1 cellular context compared by ENCODE assay signal in the genomic region with DNA sequence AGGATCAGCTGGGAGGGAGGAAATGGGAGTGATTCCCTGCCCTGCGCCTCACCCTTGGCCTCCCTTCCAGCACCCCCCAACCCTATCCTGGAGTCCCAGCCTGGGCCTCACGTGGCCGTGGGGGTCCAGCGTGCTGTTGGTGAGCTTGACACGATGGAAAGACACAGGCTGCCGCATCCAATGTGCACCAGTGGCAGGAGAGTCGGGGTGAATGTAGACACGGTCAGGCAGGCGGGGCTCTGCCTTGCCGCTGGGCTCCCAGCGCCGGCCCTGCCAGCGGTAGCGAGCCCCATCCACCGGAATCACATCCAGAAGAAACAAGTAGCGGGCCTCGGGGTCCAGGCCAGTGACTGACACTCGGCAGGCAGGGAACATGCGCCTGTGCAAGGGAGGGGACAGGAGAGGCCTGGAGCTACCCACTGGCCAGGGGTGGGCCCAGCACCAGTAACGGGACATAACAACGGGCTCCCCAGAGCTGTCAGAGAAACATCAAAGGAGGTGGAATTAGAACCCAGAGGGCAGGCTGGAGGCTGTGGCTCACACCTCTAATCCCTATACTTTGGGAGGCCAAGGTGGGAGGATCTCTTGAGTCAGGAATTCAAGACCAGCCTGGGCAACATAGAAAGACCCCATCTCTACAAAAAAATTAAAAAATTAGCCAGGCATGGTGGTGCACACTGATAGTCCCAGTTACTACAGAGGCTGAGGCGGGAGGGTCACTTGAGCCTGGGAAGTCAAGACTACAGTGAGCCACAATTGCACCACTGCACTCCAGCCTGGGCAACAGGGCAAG.
TF ChIP-seq lines count a peak whose summit lies in the region.

No MANE protein-coding gene starts in this region.

TF ChIP-seq in HepG2, 621 proteins besides CTCF, POLR2A, EP300 and RAD21 (continued from another document and continues in another):
- TF ChIP-seq, protein P1, sequence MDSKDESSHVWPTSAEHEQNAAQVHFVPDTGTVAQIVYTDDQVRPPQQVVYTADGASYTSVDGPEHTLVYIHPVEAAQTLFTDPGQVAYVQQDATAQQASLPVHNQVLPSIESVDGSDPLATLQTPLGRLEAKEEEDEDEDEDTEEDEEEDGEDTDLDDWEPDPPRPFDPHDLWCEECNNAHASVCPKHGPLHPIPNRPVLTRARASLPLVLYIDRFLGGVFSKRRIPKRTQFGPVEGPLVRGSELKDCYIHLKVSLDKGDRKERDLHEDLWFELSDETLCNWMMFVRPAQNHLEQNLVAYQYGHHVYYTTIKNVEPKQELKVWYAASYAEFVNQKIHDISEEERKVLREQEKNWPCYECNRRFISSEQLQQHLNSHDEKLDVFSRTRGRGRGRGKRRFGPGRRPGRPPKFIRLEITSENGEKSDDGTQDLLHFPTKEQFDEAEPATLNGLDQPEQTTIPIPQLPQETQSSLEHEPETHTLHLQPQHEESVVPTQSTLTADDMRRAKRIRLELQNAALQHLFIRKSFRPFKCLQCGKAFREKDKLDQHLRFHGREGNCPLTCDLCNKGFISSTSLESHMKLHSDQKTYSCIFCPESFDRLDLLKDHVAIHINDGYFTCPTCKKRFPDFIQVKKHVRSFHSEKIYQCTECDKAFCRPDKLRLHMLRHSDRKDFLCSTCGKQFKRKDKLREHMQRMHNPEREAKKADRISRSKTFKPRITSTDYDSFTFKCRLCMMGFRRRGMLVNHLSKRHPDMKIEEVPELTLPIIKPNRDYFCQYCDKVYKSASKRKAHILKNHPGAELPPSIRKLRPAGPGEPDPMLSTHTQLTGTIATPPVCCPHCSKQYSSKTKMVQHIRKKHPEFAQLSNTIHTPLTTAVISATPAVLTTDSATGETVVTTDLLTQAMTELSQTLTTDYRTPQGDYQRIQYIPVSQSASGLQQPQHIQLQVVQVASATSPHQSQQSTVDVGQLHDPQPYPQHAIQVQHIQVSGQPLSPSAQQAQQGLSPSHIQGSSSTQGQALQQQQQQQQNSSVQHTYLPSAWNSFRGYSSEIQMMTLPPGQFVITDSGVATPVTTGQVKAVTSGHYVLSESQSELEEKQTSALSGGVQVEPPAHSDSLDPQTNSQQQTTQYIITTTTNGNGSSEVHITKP (CRISPR knock-in tag; IDR thresholded peaks at IDR 0.05; ENCODE audit: low read depth) = no peak
- no peak for TF ChIP-seq RELA (CRISPR knock-in tag; IDR thresholded peaks at IDR 0.05)
- TF ChIP-seq, protein P2, sequence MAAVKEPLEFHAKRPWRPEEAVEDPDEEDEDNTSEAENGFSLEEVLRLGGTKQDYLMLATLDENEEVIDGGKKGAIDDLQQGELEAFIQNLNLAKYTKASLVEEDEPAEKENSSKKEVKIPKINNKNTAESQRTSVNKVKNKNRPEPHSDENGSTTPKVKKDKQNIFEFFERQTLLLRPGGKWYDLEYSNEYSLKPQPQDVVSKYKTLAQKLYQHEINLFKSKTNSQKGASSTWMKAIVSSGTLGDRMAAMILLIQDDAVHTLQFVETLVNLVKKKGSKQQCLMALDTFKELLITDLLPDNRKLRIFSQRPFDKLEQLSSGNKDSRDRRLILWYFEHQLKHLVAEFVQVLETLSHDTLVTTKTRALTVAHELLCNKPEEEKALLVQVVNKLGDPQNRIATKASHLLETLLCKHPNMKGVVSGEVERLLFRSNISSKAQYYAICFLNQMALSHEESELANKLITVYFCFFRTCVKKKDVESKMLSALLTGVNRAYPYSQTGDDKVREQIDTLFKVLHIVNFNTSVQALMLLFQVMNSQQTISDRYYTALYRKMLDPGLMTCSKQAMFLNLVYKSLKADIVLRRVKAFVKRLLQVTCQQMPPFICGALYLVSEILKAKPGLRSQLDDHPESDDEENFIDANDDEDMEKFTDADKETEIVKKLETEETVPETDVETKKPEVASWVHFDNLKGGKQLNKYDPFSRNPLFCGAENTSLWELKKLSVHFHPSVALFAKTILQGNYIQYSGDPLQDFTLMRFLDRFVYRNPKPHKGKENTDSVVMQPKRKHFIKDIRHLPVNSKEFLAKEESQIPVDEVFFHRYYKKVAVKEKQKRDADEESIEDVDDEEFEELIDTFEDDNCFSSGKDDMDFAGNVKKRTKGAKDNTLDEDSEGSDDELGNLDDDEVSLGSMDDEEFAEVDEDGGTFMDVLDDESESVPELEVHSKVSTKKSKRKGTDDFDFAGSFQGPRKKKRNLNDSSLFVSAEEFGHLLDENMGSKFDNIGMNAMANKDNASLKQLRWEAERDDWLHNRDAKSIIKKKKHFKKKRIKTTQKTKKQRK (IDR thresholded peaks at IDR 0.05; ENCODE audit: low read length) = no peak
- peak; percentile 91 for TF ChIP-seq ZSCAN29 (CRISPR knock-in tag; conservative IDR thresholded peaks at IDR 0.05)
- TF ChIP-seq, protein P3, sequence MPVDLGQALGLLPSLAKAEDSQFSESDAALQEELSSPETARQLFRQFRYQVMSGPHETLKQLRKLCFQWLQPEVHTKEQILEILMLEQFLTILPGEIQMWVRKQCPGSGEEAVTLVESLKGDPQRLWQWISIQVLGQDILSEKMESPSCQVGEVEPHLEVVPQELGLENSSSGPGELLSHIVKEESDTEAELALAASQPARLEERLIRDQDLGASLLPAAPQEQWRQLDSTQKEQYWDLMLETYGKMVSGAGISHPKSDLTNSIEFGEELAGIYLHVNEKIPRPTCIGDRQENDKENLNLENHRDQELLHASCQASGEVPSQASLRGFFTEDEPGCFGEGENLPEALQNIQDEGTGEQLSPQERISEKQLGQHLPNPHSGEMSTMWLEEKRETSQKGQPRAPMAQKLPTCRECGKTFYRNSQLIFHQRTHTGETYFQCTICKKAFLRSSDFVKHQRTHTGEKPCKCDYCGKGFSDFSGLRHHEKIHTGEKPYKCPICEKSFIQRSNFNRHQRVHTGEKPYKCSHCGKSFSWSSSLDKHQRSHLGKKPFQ (CRISPR knock-in tag; IDR thresholded peaks at IDR 0.05; ENCODE audit: insufficient replicate concordance) = no peak
- TF ChIP-seq, protein P4, sequence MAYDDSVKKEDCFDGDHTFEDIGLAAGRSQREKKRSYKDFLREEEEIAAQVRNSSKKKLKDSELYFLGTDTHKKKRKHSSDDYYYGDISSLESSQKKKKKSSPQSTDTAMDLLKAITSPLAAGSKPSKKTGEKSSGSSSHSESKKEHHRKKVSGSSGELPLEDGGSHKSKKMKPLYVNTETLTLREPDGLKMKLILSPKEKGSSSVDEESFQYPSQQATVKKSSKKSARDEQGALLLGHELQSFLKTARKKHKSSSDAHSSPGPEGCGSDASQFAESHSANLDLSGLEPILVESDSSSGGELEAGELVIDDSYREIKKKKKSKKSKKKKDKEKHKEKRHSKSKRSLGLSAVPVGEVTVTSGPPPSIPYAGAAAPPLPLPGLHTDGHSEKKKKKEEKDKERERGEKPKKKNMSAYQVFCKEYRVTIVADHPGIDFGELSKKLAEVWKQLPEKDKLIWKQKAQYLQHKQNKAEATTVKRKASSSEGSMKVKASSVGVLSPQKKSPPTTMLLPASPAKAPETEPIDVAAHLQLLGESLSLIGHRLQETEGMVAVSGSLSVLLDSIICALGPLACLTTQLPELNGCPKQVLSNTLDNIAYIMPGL (CRISPR knock-in tag; IDR thresholded peaks at IDR 0.05; ENCODE audit: borderline replicate concordance in 1 of 2, low read depth in 1 of 2) = no peak
- no peak for TF ChIP-seq NPAS2 (CRISPR knock-in tag; IDR thresholded peaks at IDR 0.05; ENCODE audit: borderline replicate concordance)
- no peak for TF ChIP-seq ZNF17 (CRISPR knock-in tag; IDR thresholded peaks at IDR 0.05)
- no peak for TF ChIP-seq GPN1 (CRISPR knock-in tag; IDR thresholded peaks at IDR 0.05; ENCODE audit: borderline replicate concordance)
- TF ChIP-seq SUZ12 (IDR thresholded peaks at IDR 0.05; ENCODE audit: low read depth, low read length) = no peak
- TF ChIP-seq NAIF1 (CRISPR knock-in tag; IDR thresholded peaks at IDR 0.05; ENCODE audit: borderline replicate concordance) = no peak; the same call in 1 of the 2 replicates
- TF ChIP-seq, protein P5, sequence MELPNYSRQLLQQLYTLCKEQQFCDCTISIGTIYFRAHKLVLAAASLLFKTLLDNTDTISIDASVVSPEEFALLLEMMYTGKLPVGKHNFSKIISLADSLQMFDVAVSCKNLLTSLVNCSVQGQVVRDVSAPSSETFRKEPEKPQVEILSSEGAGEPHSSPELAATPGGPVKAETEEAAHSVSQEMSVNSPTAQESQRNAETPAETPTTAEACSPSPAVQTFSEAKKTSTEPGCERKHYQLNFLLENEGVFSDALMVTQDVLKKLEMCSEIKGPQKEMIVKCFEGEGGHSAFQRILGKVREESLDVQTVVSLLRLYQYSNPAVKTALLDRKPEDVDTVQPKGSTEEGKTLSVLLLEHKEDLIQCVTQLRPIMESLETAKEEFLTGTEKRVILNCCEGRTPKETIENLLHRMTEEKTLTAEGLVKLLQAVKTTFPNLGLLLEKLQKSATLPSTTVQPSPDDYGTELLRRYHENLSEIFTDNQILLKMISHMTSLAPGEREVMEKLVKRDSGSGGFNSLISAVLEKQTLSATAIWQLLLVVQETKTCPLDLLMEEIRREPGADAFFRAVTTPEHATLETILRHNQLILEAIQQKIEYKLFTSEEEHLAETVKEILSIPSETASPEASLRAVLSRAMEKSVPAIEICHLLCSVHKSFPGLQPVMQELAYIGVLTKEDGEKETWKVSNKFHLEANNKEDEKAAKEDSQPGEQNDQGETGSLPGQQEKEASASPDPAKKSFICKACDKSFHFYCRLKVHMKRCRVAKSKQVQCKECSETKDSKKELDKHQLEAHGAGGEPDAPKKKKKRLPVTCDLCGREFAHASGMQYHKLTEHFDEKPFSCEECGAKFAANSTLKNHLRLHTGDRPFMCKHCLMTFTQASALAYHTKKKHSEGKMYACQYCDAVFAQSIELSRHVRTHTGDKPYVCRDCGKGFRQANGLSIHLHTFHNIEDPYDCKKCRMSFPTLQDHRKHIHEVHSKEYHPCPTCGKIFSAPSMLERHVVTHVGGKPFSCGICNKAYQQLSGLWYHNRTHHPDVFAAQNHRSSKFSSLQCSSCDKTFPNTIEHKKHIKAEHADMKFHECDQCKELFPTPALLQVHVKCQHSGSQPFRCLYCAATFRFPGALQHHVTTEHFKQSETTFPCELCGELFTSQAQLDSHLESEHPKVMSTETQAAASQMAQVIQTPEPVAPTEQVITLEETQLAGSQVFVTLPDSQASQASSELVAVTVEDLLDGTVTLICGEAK (IDR thresholded peaks at IDR 0.05) = no peak
- TF ChIP-seq, protein P5 (CRISPR knock-in tag; IDR thresholded peaks at IDR 0.05) = peak; percentile 40; the same call in 1 of the 2 replicates
- TF ChIP-seq, protein P6, sequence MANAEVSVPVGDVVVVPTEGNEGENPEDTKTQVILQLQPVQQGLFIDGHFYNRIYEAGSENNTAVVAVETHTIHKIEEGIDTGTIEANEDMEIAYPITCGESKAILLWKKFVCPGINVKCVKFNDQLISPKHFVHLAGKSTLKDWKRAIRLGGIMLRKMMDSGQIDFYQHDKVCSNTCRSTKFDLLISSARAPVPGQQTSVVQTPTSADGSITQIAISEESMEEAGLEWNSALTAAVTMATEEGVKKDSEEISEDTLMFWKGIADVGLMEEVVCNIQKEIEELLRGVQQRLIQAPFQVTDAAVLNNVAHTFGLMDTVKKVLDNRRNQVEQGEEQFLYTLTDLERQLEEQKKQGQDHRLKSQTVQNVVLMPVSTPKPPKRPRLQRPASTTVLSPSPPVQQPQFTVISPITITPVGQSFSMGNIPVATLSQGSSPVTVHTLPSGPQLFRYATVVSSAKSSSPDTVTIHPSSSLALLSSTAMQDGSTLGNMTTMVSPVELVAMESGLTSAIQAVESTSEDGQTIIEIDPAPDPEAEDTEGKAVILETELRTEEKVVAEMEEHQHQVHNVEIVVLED (CRISPR knock-in tag; IDR thresholded peaks at IDR 0.05; ENCODE audit: borderline replicate concordance) = no peak
- TF ChIP-seq, protein P7, sequence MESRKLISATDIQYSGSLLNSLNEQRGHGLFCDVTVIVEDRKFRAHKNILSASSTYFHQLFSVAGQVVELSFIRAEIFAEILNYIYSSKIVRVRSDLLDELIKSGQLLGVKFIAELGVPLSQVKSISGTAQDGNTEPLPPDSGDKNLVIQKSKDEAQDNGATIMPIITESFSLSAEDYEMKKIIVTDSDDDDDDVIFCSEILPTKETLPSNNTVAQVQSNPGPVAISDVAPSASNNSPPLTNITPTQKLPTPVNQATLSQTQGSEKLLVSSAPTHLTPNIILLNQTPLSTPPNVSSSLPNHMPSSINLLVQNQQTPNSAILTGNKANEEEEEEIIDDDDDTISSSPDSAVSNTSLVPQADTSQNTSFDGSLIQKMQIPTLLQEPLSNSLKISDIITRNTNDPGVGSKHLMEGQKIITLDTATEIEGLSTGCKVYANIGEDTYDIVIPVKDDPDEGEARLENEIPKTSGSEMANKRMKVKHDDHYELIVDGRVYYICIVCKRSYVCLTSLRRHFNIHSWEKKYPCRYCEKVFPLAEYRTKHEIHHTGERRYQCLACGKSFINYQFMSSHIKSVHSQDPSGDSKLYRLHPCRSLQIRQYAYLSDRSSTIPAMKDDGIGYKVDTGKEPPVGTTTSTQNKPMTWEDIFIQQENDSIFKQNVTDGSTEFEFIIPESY (CRISPR knock-in tag; IDR thresholded peaks at IDR 0.05) = no peak; the same call in 1 of the 2 replicates
- no peak for TF ChIP-seq ZNF367 (CRISPR knock-in tag; IDR thresholded peaks at IDR 0.05; ENCODE audit: borderline replicate concordance)
- TF ChIP-seq, protein P8, sequence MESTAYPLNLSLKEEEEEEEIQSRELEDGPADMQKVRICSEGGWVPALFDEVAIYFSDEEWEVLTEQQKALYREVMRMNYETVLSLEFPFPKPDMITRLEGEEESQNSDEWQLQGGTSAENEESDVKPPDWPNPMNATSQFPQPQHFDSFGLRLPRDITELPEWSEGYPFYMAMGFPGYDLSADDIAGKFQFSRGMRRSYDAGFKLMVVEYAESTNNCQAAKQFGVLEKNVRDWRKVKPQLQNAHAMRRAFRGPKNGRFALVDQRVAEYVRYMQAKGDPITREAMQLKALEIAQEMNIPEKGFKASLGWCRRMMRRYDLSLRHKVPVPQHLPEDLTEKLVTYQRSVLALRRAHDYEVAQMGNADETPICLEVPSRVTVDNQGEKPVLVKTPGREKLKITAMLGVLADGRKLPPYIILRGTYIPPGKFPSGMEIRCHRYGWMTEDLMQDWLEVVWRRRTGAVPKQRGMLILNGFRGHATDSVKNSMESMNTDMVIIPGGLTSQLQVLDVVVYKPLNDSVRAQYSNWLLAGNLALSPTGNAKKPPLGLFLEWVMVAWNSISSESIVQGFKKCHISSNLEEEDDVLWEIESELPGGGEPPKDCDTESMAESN (CRISPR knock-in tag; conservative IDR thresholded peaks at IDR 0.05) = no peak
- TF ChIP-seq ZSCAN9 (CRISPR knock-in tag; IDR thresholded peaks at IDR 0.05; ENCODE audit: borderline replicate concordance) = no peak
